Comparison of ENCODE assay signal across 24 cellular contexts in genomic region chr1:209529233-209529632, GRCh38. TPM values are rescaled to one million over a fixed set of nuclear protein-coding genes. Genes with fewer than 3 reads are reported as not detected.
DNase-seq lines count a peak whose midpoint lies in the region; ATAC-seq, FAIRE-seq and TF ChIP-seq lines count a peak whose summit lies in the region.
"Had no signal": no experiment of that assay in that cellular context is flagged by ENCODE, and none has a peak within 500 bp of the region (broad histone marks: within the 10 kb centered on the region; RNA-seq: fewer than 3 reads in every experiment).

No MANE protein-coding gene starts in this region.

- no peak overlapping the region for H4K8ac ChIP-seq in mesenchymal stem cell (ENCODE audit: low read length)

- H2BK12ac ChIP-seq in mesenchymal stem cell (ENCODE audit: low read length in 2 of 2) = no peak overlapping the region

- no peak for TF ChIP-seq POLR2A in GM12878 (IDR thresholded peaks at IDR 0.05; ENCODE audit: low read depth, low read length)

- H3K4me2 ChIP-seq in GM12878 (ENCODE audit: control insufficient read depth, insufficient read depth) = no peak overlapping the region
- no peak overlapping the region for H3K4me2 ChIP-seq in mesenchymal stem cell (ENCODE audit: low read length, poor library complexity, severe bottlenecking)

- no peak overlapping the region for H3K27ac Mint-ChIP-seq in mesothelial cell of epicardium
- H3K27ac Mint-ChIP-seq: CD4-positive, alpha-beta memory T cell had no signal

- WGBS in GM12878 (ENCODE audit: insufficient coverage, insufficient replicate concordance, low lambda C conversion rate, missing lambda C conversion rate) = 2% methylated on average over 3 of the region's 3 CpGs
- WGBS in mesenchymal stem cell = 62% methylated on average over 3 of the region's 3 CpGs

- CTCF ChIA-PET in GM12878 (lab: Yijun Ruan, JAX) = interaction anchor here (1.7 kb wide), 1 partner anchor 37 kb away, joined by 7 read pairs; no protein-coding TSS in a partner anchor

- no peak overlapping the region for H3K18ac ChIP-seq in mesenchymal stem cell (ENCODE audit: low read depth in 1 of 2, low read length in 2 of 2)

- H3K4me3 ChIP-seq in GM12878 (no peak overlapping the region), mesenchymal stem cell (ENCODE audit: insufficient read depth in 1 of 2, low read depth in 1 of 2, low read length in 2 of 2) (no peak overlapping the region)
- H3K4me3 ChIP-seq: Peyer's patch had no signal

- H3K79me2 ChIP-seq in GM12878 (ENCODE audit: control insufficient read depth, insufficient read depth, low read length) = no peaks in the 10 kb centered on the region

- H3K4ac ChIP-seq in mesenchymal stem cell (ENCODE audit: low read depth in 1 of 2, low read length in 2 of 2) = no peak overlapping the region

- no peak for TF ChIP-seq EP300 in GM12878 (IDR thresholded peaks at IDR 0.05; ENCODE audit: borderline replicate concordance in 1 of 2, control insufficient read depth in 1 of 2, low read depth in 2 of 2, low read length in 2 of 2)

- H3K4me1 Mint-ChIP-seq in mesothelial cell of epicardium = peaks cover 5% of the 10 kb centered on the region
- H3K4me1 Mint-ChIP-seq: CD4-positive, alpha-beta memory T cell had no signal

- TF ChIP-seq RAD21 in GM12878 (IDR thresholded peaks at IDR 0.05; ENCODE audit: insufficient read depth, low read depth, low read length) = no peak

- H3K14ac ChIP-seq in mesenchymal stem cell (ENCODE audit: low read length in 2 of 2) = peak overlapping the region in 1 of 2 experiments; percentile 72

- H2AFZ ChIP-seq in GM12878 (ENCODE audit: control insufficient read depth, low read depth, low read length) = no peak overlapping the region
- no peak overlapping the region for H2AFZ ChIP-seq in mesenchymal stem cell (ENCODE audit: low read depth, low read length)

- ATAC-seq in GM12878 (no peak), GM18498 (IDR thresholded peaks at IDR 0.05; ENCODE audit: unreplicated experiment) (no peak)

- peaks cover 3% of the 10 kb centered on the region for H3K27me3 Mint-ChIP-seq in mesothelial cell of epicardium (ENCODE audit: low read depth)

- H2BK120ac ChIP-seq in mesenchymal stem cell (ENCODE audit: low read depth, low read length) = no peak overlapping the region

- H3K36me3 Mint-ChIP-seq in mesothelial cell of epicardium = no peaks in the 10 kb centered on the region
- H3K36me3 Mint-ChIP-seq: CD4-positive, alpha-beta memory T cell had no signal

- no peaks in the 10 kb centered on the region for H3K9me3 Mint-ChIP-seq in mesothelial cell of epicardium

- H3K36me3 ChIP-seq in GM12878 (ENCODE audit: control insufficient read depth in 2 of 2, insufficient read depth in 2 of 2, low read length in 1 of 2) = no peaks in the 10 kb centered on the region
- H3K36me3 ChIP-seq in mesenchymal stem cell (ENCODE audit: control insufficient read depth in 1 of 2, insufficient read depth in 2 of 2, low read depth in 1 of 2, low read length in 2 of 2) = no peaks in the 10 kb centered on the region
- H3K36me3 ChIP-seq: Peyer's patch had no signal

- no peaks in the 10 kb centered on the region for H3K79me1 ChIP-seq in mesenchymal stem cell (replicated peaks; ENCODE audit: low read length, poor library complexity, severe bottlenecking)

- SMC1A ChIA-PET in GM12878 (lab: Charles Lee; ENCODE audit: uncharacterized antibody, unreplicated experiment) = no interaction called here

- H3K27ac ChIP-seq in GM12878 (ENCODE audit: control insufficient read depth, insufficient read depth) (no peak overlapping the region), mesenchymal stem cell (ENCODE audit: low read length, poor library complexity, severe bottlenecking) (no peak overlapping the region)
- H3K27ac ChIP-seq: Peyer's patch had no signal

- in situ Hi-C loops in GM12878 (cut with MboI) = no loop called here

- H2BK5ac ChIP-seq in mesenchymal stem cell (ENCODE audit: low read depth, low read length, poor library complexity, severe bottlenecking) = no peak overlapping the region

- intact Hi-C loops in GM12878 (cut with micrococcal nuclease; ENCODE audit: unreplicated experiment) = no loop called here

- TF ChIP-seq CTCF in GM12878 (IDR thresholded peaks at IDR 0.05 in 2 of 3, conservative IDR thresholded peaks at IDR 0.05 in 1 of 3; ENCODE audit: control insufficient read depth in 2 of 3, extremely low read depth in 1 of 3, insufficient read depth in 1 of 3, low read depth in 3 of 3, low read length in 3 of 3) (no peak), mesothelial cell of epicardium (IDR thresholded peaks at IDR 0.05; ENCODE audit: unreplicated experiment) (no peak)

- H3K4me3 Mint-ChIP-seq in mesothelial cell of epicardium = no peak overlapping the region
- H3K4me3 Mint-ChIP-seq: CD4-positive, alpha-beta memory T cell had no signal

- H2BK15ac ChIP-seq in mesenchymal stem cell (ENCODE audit: low read depth, poor library complexity, severe bottlenecking) = no peak overlapping the region

- FAIRE-seq in HTR-8/SVneo (lab: Jason Lieb, UNC) (peak; percentile 93), GM12878 (lab: Jason Lieb, UNC) (no peak), urothelium cell line (lab: Jason Lieb, UNC) (peak; percentile 95)
- FAIRE-seq: G401.6, GM18507 had no signal

- no peaks in the 10 kb centered on the region for H3K4me1 ChIP-seq in GM12878 (ENCODE audit: control insufficient read depth, insufficient read depth, low read length)
- H3K4me1 ChIP-seq in mesenchymal stem cell (ENCODE audit: control insufficient read depth, insufficient read depth, low read depth, low read length) = peaks cover 9% of the 10 kb centered on the region
- H3K4me1 ChIP-seq: Peyer's patch had no signal

- no peak overlapping the region for H4K91ac ChIP-seq in mesenchymal stem cell (ENCODE audit: low read length)

- H3K9me3 ChIP-seq in GM12878 (replicated peaks; ENCODE audit: control insufficient read depth, insufficient read depth, low read length) (no peaks in the 10 kb centered on the region), mesenchymal stem cell (ENCODE audit: control insufficient read depth, low read length) (no peaks in the 10 kb centered on the region)
- H3K9me3 ChIP-seq: Caco-2, Peyer's patch had no signal

- H2AK5ac ChIP-seq in mesenchymal stem cell (ENCODE audit: low read length, severe bottlenecking) = peak overlapping the region; percentile 17

- BruUV-seq in GM12878 (replicated peaks; lab: Mats Ljungman, UMichigan) = no TSS peak

- no peaks in the 10 kb centered on the region for H4K20me1 ChIP-seq in GM12878 (ENCODE audit: control insufficient read depth, insufficient read depth)

- no peak overlapping the region for H3K23ac ChIP-seq in mesenchymal stem cell (ENCODE audit: low read length in 2 of 2)

- POLR2A ChIA-PET in GM12878 (lab: Charles Lee) = no interaction called here

- peaks cover 0 to 3% of the 10 kb centered on the region in 2 experiments; a peak in 1 of 4 replicates for H3K27me3 ChIP-seq in GM12878 (replicated peaks in 1 of 2; ENCODE audit: control insufficient read depth in 2 of 2, insufficient read depth in 2 of 2, low read length in 1 of 2)
- H3K27me3 ChIP-seq in mesenchymal stem cell (ENCODE audit: control insufficient read depth in 1 of 2, insufficient read depth in 1 of 2, low read length in 2 of 2) = peaks cover 8 to 68% of the 10 kb centered on the region in 2 experiments
- H3K27me3 ChIP-seq: Peyer's patch had no signal

- H3K9ac ChIP-seq in GM12878 (ENCODE audit: control insufficient read depth, insufficient read depth, low read length) = no peak overlapping the region
- no peak overlapping the region for H3K9ac ChIP-seq in mesenchymal stem cell (ENCODE audit: low read length)

- no peak for DNase-seq in HTR-8/SVneo (ENCODE audit: insufficient read length, low spot score)
- DNase-seq in GM12878 (ENCODE audit: low read depth, low spot score) = no peak
- DNase-seq in mesenchymal stem cell = no peak
- DNase-seq in urothelium cell line (ENCODE audit: low spot score) = no peak
- no peak for DNase-seq in ureter (ENCODE audit: low spot score)
- no peak for DNase-seq in mesothelial cell of epicardium (ENCODE audit: low spot score in 2 of 2, unreplicated experiment in 2 of 2)
- DNase-seq: C1 segment of cervical spinal cord; Caco-2; CD4-positive, alpha-beta memory T cell; H7; KG1; MM.1S; NCI-H1417; NCI-H1694; NCI-H2029 treated with DMSO at 0.1 percent for 48 hours; NCI-H446 treated with DMSO at 0.1 percent for 48 hours; NCI-H526 treated with DMSO at 0.1 percent for 48 hours; Peyer's patch; SHP77 treated with DMSO at 0.1 percent for 48 hours had no signal

- RAD21 ChIA-PET in GM12878 (lab: Charles Lee; ENCODE audit: unreplicated experiment) = no interaction called here

TF ChIP-seq in GM12878, 131 proteins besides CTCF, POLR2A, EP300 and RAD21 (continues in another document):
- TF ChIP-seq, protein P1, sequence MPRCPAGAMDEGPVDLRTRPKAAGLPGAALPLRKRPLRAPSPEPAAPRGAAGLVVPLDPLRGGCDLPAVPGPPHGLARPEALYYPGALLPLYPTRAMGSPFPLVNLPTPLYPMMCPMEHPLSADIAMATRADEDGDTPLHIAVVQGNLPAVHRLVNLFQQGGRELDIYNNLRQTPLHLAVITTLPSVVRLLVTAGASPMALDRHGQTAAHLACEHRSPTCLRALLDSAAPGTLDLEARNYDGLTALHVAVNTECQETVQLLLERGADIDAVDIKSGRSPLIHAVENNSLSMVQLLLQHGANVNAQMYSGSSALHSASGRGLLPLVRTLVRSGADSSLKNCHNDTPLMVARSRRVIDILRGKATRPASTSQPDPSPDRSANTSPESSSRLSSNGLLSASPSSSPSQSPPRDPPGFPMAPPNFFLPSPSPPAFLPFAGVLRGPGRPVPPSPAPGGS (IDR thresholded peaks at IDR 0.05; ENCODE audit: borderline replicate concordance, insufficient read depth, low read depth, low read length, poor library complexity, severe bottlenecking) = peak; percentile 95

RNA-seq across cellular contexts. Expression of gene CAMK1G, which starts 54.3 kb away (rescaled TPM):
- 0.15 TPM in 1 of 2 replicates, not detected in the other for total RNA-seq in GM12878 (2013; cell fraction: nucleolus; rRNA removed)
- total RNA-seq in GM12878 (2014; rRNA removed) = not detected in 2 replicates
- total RNA-seq in GM12878 (2014; rRNA removed; fragmentation: Illumina TruSeq; extraction: Trizol) = not detected in 2 replicates
- total RNA-seq in GM12878 (2021) = not detected in 2 replicates
- polyA plus RNA-seq in GM12878 (2011; ENCODE audit: low read depth) = not detected
- 0.12 and 0.20 TPM in 2 replicates for polyA plus RNA-seq in GM12878 (2011; rRNA removed)
- 0.62 and 0.97 TPM in 2 replicates for polyA plus RNA-seq in GM12878 (2011; cell fraction: cytosol; rRNA removed)
- polyA plus RNA-seq in GM12878 (2011; cell fraction: nucleus; rRNA removed) = 0.07 and 0.42 TPM in 2 replicates
- 0.29 TPM in 1 of 2 replicates, not detected in the other for polyA plus RNA-seq in GM12878 (2012)
- not detected in 2 replicates for polyA plus RNA-seq in GM12878 (2014; fragmentation: Illumina TruSeq; extraction: Trizol)
- not detected for polyA plus RNA-seq in GM12878 (2014; fragmentation: Nextera tagmentation; extraction: Ambion mirVana)
- polyA plus RNA-seq in GM12878 (2014; rRNA removed) = 0.18 TPM in 1 of 2 replicates, not detected in the other
- polyA plus RNA-seq in GM12878 (2016; fragmentation: Nextera tagmentation; extraction: Ambion mirVana) = not detected
- 0.15 and 0.77 TPM in 2 replicates for polyA minus RNA-seq in GM12878 (2011; rRNA and poly(A)+ RNA removed)
- 0.31 TPM in 1 of 2 replicates, not detected in the other for polyA minus RNA-seq in GM12878 (2011; cell fraction: cytosol; rRNA and poly(A)+ RNA removed)
- 0.12 and 0.48 TPM in 2 replicates for polyA minus RNA-seq in GM12878 (2011; cell fraction: nucleus; rRNA and poly(A)+ RNA removed)
- 12.0 TPM for polyA plus RNA-seq in mesenchymal stem cell (2013, experiment 1 of 2)
- polyA plus RNA-seq in mesenchymal stem cell (2013, experiment 2 of 2) = 12.0 TPM
- 0.68 TPM for total RNA-seq in ureter
- total RNA-seq in mesothelial cell of epicardium = 3.8 to 5.2 TPM (median 4.5 TPM) in 3 replicates
- total RNA-seq: Caco-2; CD4-positive, alpha-beta memory T cell; HT-29; OCI-LY7; Peyer's patch had no signal
- polyA plus RNA-seq: CD4-positive, alpha-beta memory T cell had no signal
